9 cellular contexts compared by ENCODE assay signal in genomic region chr2:121790276-121790956, GRCh38. TPM values are rescaled to one million over a fixed set of nuclear protein-coding genes. Genes with fewer than 3 reads are reported as not detected.
DNase-seq lines count a peak whose midpoint lies in the region; ATAC-seq and TF ChIP-seq lines count a peak whose summit lies in the region.
"Had no signal": no experiment of that assay in that cellular context is flagged by ENCODE, and none has a peak within 500 bp of the region (broad histone marks: within the 10 kb centered on the region; RNA-seq: fewer than 3 reads in every experiment).

No MANE protein-coding gene starts in this region.

- ATAC-seq in mucosa of descending colon, result peak; percentile 25
- ATAC-seq in GM18907 (IDR thresholded peaks at IDR 0.05; ENCODE audit: unreplicated experiment), result no peak

- no peak for TF ChIP-seq CTCF in mucosa of descending colon (IDR thresholded peaks at IDR 0.05)

- intact Hi-C loops in mucosa of descending colon (cut with DNase I, micrococcal nuclease), result no loop called here

- H3K9me3 ChIP-seq in mucosa of descending colon, result peaks cover 5% of the 10 kb centered on the region
- H3K9me3 ChIP-seq: colonic mucosa had no signal

- H3K4me1 ChIP-seq in mucosa of descending colon (ENCODE audit: low read depth), result no peaks in the 10 kb centered on the region
- H3K4me1 ChIP-seq: colonic mucosa had no signal

- no peak overlapping the region for H3K4me3 ChIP-seq in mucosa of descending colon
- H3K4me3 ChIP-seq: colonic mucosa had no signal

- no peaks in the 10 kb centered on the region for H3K36me3 ChIP-seq in mucosa of descending colon (ENCODE audit: low read depth)
- H3K36me3 ChIP-seq: colonic mucosa had no signal

- in situ Hi-C loops in G401 (cut with HindIII; ENCODE audit: low sequenced_read_pairs), result no loop called here

- DNase-seq in DMS53 (lab: John Stamatoyannopoulos, UW) (peak; percentile 77), LoVo (ENCODE audit: low spot score) (peak; percentile 71), dermis microvascular lymphatic vessel endothelial cell (ENCODE audit: low read depth in 2 of 2) (peak; percentile 42 to 78), mucosa of descending colon (no peak), NCI-H2227 treated with DMSO at 0.1 percent for 48 hours (lab: John Stamatoyannopoulos, UW) (no peak), G401 (ENCODE audit: low spot score) (no peak)
- DNase-seq in activated CD8-positive, alpha-beta memory T cell treated with anti-CD3 and anti-CD28 coated beads, Interleukin-2, amount 50 U/mL, for 4 hours, result no peak
- DNase-seq: colonic mucosa had no signal

RNA-seq across cellular contexts. Expression of gene TSN, which starts 35.0 kb away (rescaled TPM):
- total RNA-seq in dermis microvascular lymphatic vessel endothelial cell (88.8 and 91.5 TPM in 2 replicates), mucosa of descending colon (10 to 100 TPM; 45.9 to 52.4 (median 47.3) TPM)
- 22.0 and 30.0 TPM in 2 replicates for total RNA-seq in G401 (2014; rRNA removed; shearing (Covaris generic))

RNA-seq across cellular contexts. Expression of gene NIFK, which starts 53.7 kb away (rescaled TPM):
- total RNA-seq in dermis microvascular lymphatic vessel endothelial cell, result 26.4 and 34.1 TPM in 2 replicates
- 10 to 100 TPM; 28.5 to 37.4 (median 31.2) TPM for total RNA-seq in mucosa of descending colon
- total RNA-seq in G401 (2014; rRNA removed; shearing (Covaris generic)), result 66.6 and 103 TPM in 2 replicates

Comparison
In these comparisons a context has a peak if more than half of its experiments do, and no peak if none do; other contexts are left out.
1. DNase-seq: peak in DMS53 (single experiment), LoVo (single experiment) and dermis microvascular lymphatic vessel endothelial cell (2 of 2); none in mucosa of descending colon (0 of 3), NCI-H2227 treated with DMSO at 0.1 percent for 48 hours (single experiment), activated CD8-positive, alpha-beta memory T cell treated with anti-CD3 and anti-CD28 coated beads, Interleukin-2, amount 50 U/mL, for 4 hours (single experiment) and G401 (single experiment).